In genomic region chr1:3235496-3235895, GRCh38 we compare ENCODE assay signal across 34 cellular contexts.
"Had no signal": no experiment of that assay in that cellular context is flagged by ENCODE, and none has a peak within 500 bp of the region (broad histone marks: within the 10 kb centered on the region; RNA-seq: fewer than 3 reads in every experiment).

No MANE protein-coding gene starts in this region.

- H3K4me1 ChIP-seq: adrenal gland, breast epithelium had no signal

- DNase-seq: activated B cell treated with CpG ODN at 0.5 μM for 24 hours; activated CD4-positive, alpha-beta memory T cell treated with anti-CD3 and anti-CD28 coated beads for 36 hours; activated CD4-positive, alpha-beta T cell treated with anti-CD3 and anti-CD28 coated beads for 4 hours; activated CD4-positive, alpha-beta T cell treated with anti-CD3 and anti-CD28 coated beads, Interleukin-2, amount 10 ng/mL, durations not matched to agents 24 days and 14 days; activated CD4-positive, alpha-beta T cell treated with anti-CD3 and anti-CD28 coated beads, Interleukin-2, amount 50 U/mL, for 1 hour; activated CD4-positive, alpha-beta T cell treated with anti-CD3 and anti-CD28 coated beads, Interleukin-2, amount 50 U/mL, for 4 hours; activated CD4-positive, CD25-positive, alpha-beta regulatory T cell treated with anti-CD3 and anti-CD28 coated beads, Interleukin-2, amount 50 U/mL, for 72 hours; activated CD8-positive, alpha-beta memory T cell treated with anti-CD3 and anti-CD28 coated beads, Interleukin-2, amount 50 U/mL, for 4 hours; activated CD8-positive, alpha-beta T cell treated with anti-CD3 and anti-CD28 coated beads for 36 hours; activated effector memory CD4-positive, alpha-beta T cell treated with anti-CD3 and anti-CD28 coated beads, Interleukin-2, amount 50 U/mL, for 16 hours; activated gamma-delta T cell treated with Interleukin-2 at 50 U/mL for 16 hours; activated naive CD4-positive, alpha-beta T cell; activated naive CD4-positive, alpha-beta T cell treated with anti-CD3 and anti-CD28 coated beads for 36 hours; activated naive CD4-positive, alpha-beta T cell treated with anti-CD3 and anti-CD28 coated beads, Interleukin-2, amount 50 U/mL, for 16 hours; activated naive CD8-positive, alpha-beta T cell treated with anti-CD3 and anti-CD28 coated beads for 36 hours; activated T-cell treated with anti-CD3 and anti-CD28 coated beads for 4 hours; activated T-cell treated with anti-CD3 and anti-CD28 coated beads, Interleukin-2, amount 50 U/mL, for 1 hour; activated T-cell treated with anti-CD3 and anti-CD28 coated beads, Interleukin-2, amount 50 U/mL, for 4 hours; activated T-cell treated with anti-CD3 and anti-CD28 coated beads, Interleukin-2, amount 50 U/mL, for 72 hours; adrenal gland; amniotic stem cell; aorta; body of pancreas; brain microvascular endothelial cell; central memory CD4-positive, alpha-beta T cell; T-helper 1 cell; T-helper 2 cell; T-helper 9 cell had no signal

- H3K4me3 ChIP-seq: adrenal gland, body of pancreas, breast epithelium had no signal

- H3K36me3 ChIP-seq: adrenal gland, brain microvascular endothelial cell, breast epithelium had no signal

- H3K9me3 ChIP-seq: adrenal gland, body of pancreas had no signal

- H3K27ac ChIP-seq: adrenal gland, body of pancreas, brain microvascular endothelial cell, breast epithelium, VCaP had no signal

- H3K27me3 ChIP-seq: body of pancreas, brain microvascular endothelial cell had no signal

- ATAC-seq: activated CD8-positive, alpha-beta T cell treated with anti-CD3 and anti-CD28 coated beads for 36 hours; activated naive CD4-positive, alpha-beta T cell treated with anti-CD3 and anti-CD28 coated beads, Interleukin-2, amount 50 U/mL, for 72 hours; activated T-cell treated with anti-CD3 and anti-CD28 coated beads, Interleukin-2, amount 50 U/mL, for 4 hours; activated T-cell treated with anti-CD3 and anti-CD28 coated beads, Interleukin-2, amount 50 U/mL, for 72 hours; activated T-helper 17 cell treated with anti-CD3 and anti-CD28 coated beads, Interleukin-2, amount 50 U/mL, for 72 hours; body of pancreas had no signal

- FAIRE-seq: astrocyte, TTC549 had no signal
